8 cellular contexts compared by ENCODE assay signal in genomic region chr9:87148391-87149237, GRCh38.
A peak's percentile ranks its signal among the peaks of the same experiment; 100 is the strongest.
DNase-seq lines count a peak whose midpoint lies in the region; ATAC-seq lines count a peak whose summit lies in the region.

No MANE protein-coding gene starts in this region.

- ATAC-seq in GM19467 (IDR thresholded peaks at IDR 0.05; ENCODE audit: unreplicated experiment), result no peak

- no peaks in the 10 kb centered on the region for H3K4me1 ChIP-seq in iPS-15b (ENCODE audit: control insufficient read depth, insufficient read depth, low read length)

- H3K9me3 ChIP-seq in iPS-15b (ENCODE audit: control insufficient read depth, insufficient read depth, low read length), result no peaks in the 10 kb centered on the region

- no peaks in the 10 kb centered on the region for H3K36me3 ChIP-seq in iPS-15b (ENCODE audit: control insufficient read depth, insufficient read depth, low read length)

- peaks cover 17% of the 10 kb centered on the region for H3K27me3 ChIP-seq in iPS-15b (ENCODE audit: control insufficient read depth, insufficient read depth, low read length)

- in situ Hi-C loops in T47D (cut with HindIII; ENCODE audit: low pct_unique_long_range_greater_than_20kb, low sequenced_read_pairs), result no loop called here

- peak overlapping the region; percentile 62 for H3K9ac ChIP-seq in iPS-15b (ENCODE audit: low read depth, low read length)

- H3K4me3 ChIP-seq in iPS-15b (ENCODE audit: low read depth, low read length), result peak overlapping the region; percentile 15

- DNase-seq in AG20443 (ENCODE audit: low spot score) (peak; percentile 92), LHCN-M2 (ENCODE audit: low read depth) (peak; percentile 79), T47D (ENCODE audit: low read depth in 1 of 2, low spot score in 1 of 2) (peak; percentile 21 to 33), renal cortical epithelial cell (ENCODE audit: low read depth) (peak; percentile 43), SHP77 (lab: John Stamatoyannopoulos, UW) (no peak), NCI-H2196 treated with DMSO at 0.1 percent for 48 hours (lab: John Stamatoyannopoulos, UW; ENCODE audit: unreplicated experiment) (no peak)

Comparison
In these comparisons a context has a peak if more than half of its experiments do, and no peak if none do; other contexts are left out.
1. DNase-seq: peak in AG20443 (single experiment), LHCN-M2 (single experiment), T47D (2 of 2) and renal cortical epithelial cell (single experiment); none in SHP77 (0 of 2) and NCI-H2196 treated with DMSO at 0.1 percent for 48 hours (single experiment).